18 cellular contexts compared by ENCODE assay signal in genomic region chr10:28910960-28911359, GRCh38.
DNase-seq lines count a peak whose midpoint lies in the region; FAIRE-seq and TF ChIP-seq lines count a peak whose summit lies in the region.
"Had no signal": no experiment of that assay in that cellular context is flagged by ENCODE, and none has a peak within 500 bp of the region (broad histone marks: within the 10 kb centered on the region; RNA-seq: fewer than 3 reads in every experiment).

No MANE protein-coding gene starts in this region.

- H2BK5ac ChIP-seq in mesenchymal stem cell (ENCODE audit: low read depth, low read length, poor library complexity, severe bottlenecking): no peak overlapping the region

- H3K9ac ChIP-seq in mesenchymal stem cell (ENCODE audit: low read length): peak overlapping the region; percentile 10

- no peak overlapping the region for H3K4me3 Mint-ChIP-seq in HFFc6
- no peak overlapping the region for H3K4me3 Mint-ChIP-seq in activated T-helper 1 cell treated with anti-CD3 and anti-CD28 coated beads, Interleukin-12 subunit alpha, Interleukin-12 subunit beta, Interleukin-2, Interleukin-4 antibody, amounts not matched to agents 30 ng/mL and 10 ng/mL and 1 ng/mL, durations not matched to agents 14 hours and 24 hours and 36 hours
- H3K4me3 Mint-ChIP-seq: activated CD8-positive, alpha-beta T cell treated with anti-CD3 and anti-CD28 coated beads, Interleukin-2, amount 10 ng/mL, durations not matched to agents 7 days and 5 days had no signal

- no peak for TF ChIP-seq CTCF in HFFc6 (IDR thresholded peaks at IDR 0.05)
- TF ChIP-seq CTCF in coronary artery (IDR thresholded peaks at IDR 0.05): no peak
- TF ChIP-seq CTCF in D721Med (IDR thresholded peaks at IDR 0.05; ENCODE audit: insufficient read depth, missing control alignments): no peak

- FAIRE-seq in D721Med (lab: Jason Lieb, UNC): no peak

- no peaks in the 10 kb centered on the region for H3K36me3 ChIP-seq in ACC112 (ENCODE audit: insufficient read depth, low read length)
- H3K36me3 ChIP-seq in mesenchymal stem cell (ENCODE audit: control insufficient read depth in 1 of 2, insufficient read depth in 2 of 2, low read depth in 1 of 2, low read length in 2 of 2): no peaks in the 10 kb centered on the region
- H3K36me3 ChIP-seq: HAP-1, upper lobe of right lung had no signal

- no peak overlapping the region for H3K27ac Mint-ChIP-seq in HFFc6
- H3K27ac Mint-ChIP-seq in activated T-helper 1 cell treated with anti-CD3 and anti-CD28 coated beads, Interleukin-12 subunit alpha, Interleukin-12 subunit beta, Interleukin-2, Interleukin-4 antibody, amounts not matched to agents 30 ng/mL and 10 ng/mL and 1 ng/mL, durations not matched to agents 14 hours and 24 hours and 36 hours: no peak overlapping the region
- H3K27ac Mint-ChIP-seq: activated CD8-positive, alpha-beta T cell treated with anti-CD3 and anti-CD28 coated beads, Interleukin-2, amount 10 ng/mL, durations not matched to agents 7 days and 5 days; activated T-helper 2 cell treated with anti-CD3 and anti-CD28 coated beads, Interferon-gamma antibody, Interleukin-2, Interleukin-4, amounts not matched to agents 10 μg/mL and 5 μg/mL and 100 μg/mL, durations not matched to agents 14 hours and 24 hours and 36 hours; naive B cell had no signal

- H3K27ac ChIP-seq in ACC112 (ENCODE audit: low read depth, low read length) (peak overlapping the region; percentile 47), coronary artery (peak overlapping the region; percentile 60 to 89), mesenchymal stem cell (ENCODE audit: low read length, poor library complexity, severe bottlenecking) (no peak overlapping the region)
- H3K27ac ChIP-seq: upper lobe of right lung had no signal

- no peak overlapping the region for H3K4me2 ChIP-seq in mesenchymal stem cell (ENCODE audit: low read length, poor library complexity, severe bottlenecking)

- no peak overlapping the region for H2BK15ac ChIP-seq in mesenchymal stem cell (ENCODE audit: low read depth, poor library complexity, severe bottlenecking)

- H2AFZ ChIP-seq in ACC112 (ENCODE audit: low read length, unreplicated experiment) (peak overlapping the region; percentile 95), mesenchymal stem cell (ENCODE audit: low read depth, low read length) (no peak overlapping the region)

- H3K23ac ChIP-seq in mesenchymal stem cell (ENCODE audit: low read length in 2 of 2): no peak overlapping the region

- 33% methylated on average over 3 of the region's 3 CpGs for WGBS in mesenchymal stem cell

- DNase-seq in HFFc6 (peak; percentile 4), coronary artery (ENCODE audit: low spot score) (no peak), mesenchymal stem cell (peak; percentile 45), D721Med (ENCODE audit: insufficient read length, low spot score) (no peak), posterior cingulate gyrus (no peak)
- DNase-seq in activated naive CD4-positive, alpha-beta T cell (lab: John Stamatoyannopoulos, UW): no peak
- no peak for DNase-seq in activated T-helper 1 cell treated with anti-CD3 and anti-CD28 coated beads, Interleukin-12 subunit alpha, Interleukin-12 subunit beta, Interleukin-2, Interleukin-4 antibody, amounts not matched to agents 30 ng/mL and 10 ng/mL and 1 ng/mL, durations not matched to agents 14 hours and 24 hours and 36 hours (ENCODE audit: low spot score)
- DNase-seq: ACHN; activated CD8-positive, alpha-beta T cell treated with anti-CD3 and anti-CD28 coated beads, Interleukin-2, amount 10 ng/mL, durations not matched to agents 7 days and 5 days; DMS 273 treated with DMSO at 0.1 percent for 48 hours; head of caudate nucleus; naive B cell; NCI-H1436 treated with DMSO at 0.1 percent for 48 hours; stimulated activated CD4-positive, alpha-beta T cell treated with anti-CD3 and anti-CD28 coated beads, Interleukin-4, amount 100 ng/mL, for 24 hours; upper lobe of right lung had no signal

- no peak overlapping the region for H2BK12ac ChIP-seq in mesenchymal stem cell (ENCODE audit: low read length in 2 of 2)

- H3K9me3 ChIP-seq in mesenchymal stem cell (ENCODE audit: control insufficient read depth, low read length): no peaks in the 10 kb centered on the region
- H3K9me3 ChIP-seq: HAP-1, upper lobe of right lung had no signal

- H3K4me1 Mint-ChIP-seq in HFFc6 (ENCODE audit: low read depth): peaks cover 11% of the 10 kb centered on the region
- H3K4me1 Mint-ChIP-seq in activated T-helper 1 cell treated with anti-CD3 and anti-CD28 coated beads, Interleukin-12 subunit alpha, Interleukin-12 subunit beta, Interleukin-2, Interleukin-4 antibody, amounts not matched to agents 30 ng/mL and 10 ng/mL and 1 ng/mL, durations not matched to agents 14 hours and 24 hours and 36 hours (ENCODE audit: low read depth): no peaks in the 10 kb centered on the region
- H3K4me1 Mint-ChIP-seq: naive B cell had no signal

- no peak overlapping the region for H3K18ac ChIP-seq in mesenchymal stem cell (ENCODE audit: low read depth in 1 of 2, low read length in 2 of 2)

- intact Hi-C loops in posterior cingulate gyrus (cut with DNase I): no loop called here
- intact Hi-C loops in activated T-helper 1 cell treated with anti-CD3 and anti-CD28 coated beads, Interleukin-12 subunit alpha, Interleukin-12 subunit beta, Interleukin-2, Interleukin-4 antibody, amounts not matched to agents 30 ng/mL and 10 ng/mL and 1 ng/mL, durations not matched to agents 14 hours and 24 hours and 36 hours (cut with micrococcal nuclease): no loop called here

- no peaks in the 10 kb centered on the region for H3K9me3 Mint-ChIP-seq in HFFc6
- no peaks in the 10 kb centered on the region for H3K9me3 Mint-ChIP-seq in activated T-helper 1 cell treated with anti-CD3 and anti-CD28 coated beads, Interleukin-12 subunit alpha, Interleukin-12 subunit beta, Interleukin-2, Interleukin-4 antibody, amounts not matched to agents 30 ng/mL and 10 ng/mL and 1 ng/mL, durations not matched to agents 14 hours and 24 hours and 36 hours
- H3K9me3 Mint-ChIP-seq: activated T-helper 2 cell treated with anti-CD3 and anti-CD28 coated beads, Interferon-gamma antibody, Interleukin-2, Interleukin-4, amounts not matched to agents 10 μg/mL and 5 μg/mL and 100 μg/mL, durations not matched to agents 14 hours and 24 hours and 36 hours had no signal

- no peaks in the 10 kb centered on the region for H3K79me1 ChIP-seq in mesenchymal stem cell (replicated peaks; ENCODE audit: low read length, poor library complexity, severe bottlenecking)

- H3K36me3 Mint-ChIP-seq in HFFc6 (ENCODE audit: low read depth): no peaks in the 10 kb centered on the region
- no peaks in the 10 kb centered on the region for H3K36me3 Mint-ChIP-seq in activated T-helper 1 cell treated with anti-CD3 and anti-CD28 coated beads, Interleukin-12 subunit alpha, Interleukin-12 subunit beta, Interleukin-2, Interleukin-4 antibody, amounts not matched to agents 30 ng/mL and 10 ng/mL and 1 ng/mL, durations not matched to agents 14 hours and 24 hours and 36 hours (ENCODE audit: low read depth)
- H3K36me3 Mint-ChIP-seq: naive B cell had no signal

- H3K4me1 ChIP-seq in ACC112 (ENCODE audit: control insufficient read depth, insufficient read depth, low read length, unreplicated experiment) (peaks cover 32% of the 10 kb centered on the region), mesenchymal stem cell (ENCODE audit: control insufficient read depth, insufficient read depth, low read depth, low read length) (peaks cover 11% of the 10 kb centered on the region)
- H3K4me1 ChIP-seq: HAP-1, upper lobe of right lung had no signal

- H3K79me2 ChIP-seq in ACC112 (ENCODE audit: control insufficient read depth, insufficient read depth, low read length, unreplicated experiment): no peaks in the 10 kb centered on the region

- H4K91ac ChIP-seq in mesenchymal stem cell (ENCODE audit: low read length): no peak overlapping the region

- H3K14ac ChIP-seq in mesenchymal stem cell (ENCODE audit: low read length in 2 of 2): no peak overlapping the region

- H2AK5ac ChIP-seq in mesenchymal stem cell (ENCODE audit: low read length, severe bottlenecking): no peak overlapping the region

- H3K4ac ChIP-seq in mesenchymal stem cell (ENCODE audit: low read depth in 1 of 2, low read length in 2 of 2): no peak overlapping the region

- peaks cover 9% of the 10 kb centered on the region for H3K27me3 Mint-ChIP-seq in HFFc6 (ENCODE audit: insufficient read depth)
- peaks cover 4% of the 10 kb centered on the region for H3K27me3 Mint-ChIP-seq in activated T-helper 1 cell treated with anti-CD3 and anti-CD28 coated beads, Interleukin-12 subunit alpha, Interleukin-12 subunit beta, Interleukin-2, Interleukin-4 antibody, amounts not matched to agents 30 ng/mL and 10 ng/mL and 1 ng/mL, durations not matched to agents 14 hours and 24 hours and 36 hours (ENCODE audit: insufficient read depth)

- H3K27me3 ChIP-seq in ACC112 (ENCODE audit: insufficient read depth, low read length): no peaks in the 10 kb centered on the region
- H3K27me3 ChIP-seq in mesenchymal stem cell (ENCODE audit: control insufficient read depth in 1 of 2, insufficient read depth in 1 of 2, low read length in 2 of 2): no peaks in the 10 kb centered on the region
- H3K27me3 ChIP-seq: upper lobe of right lung had no signal

- no peak overlapping the region for H2BK120ac ChIP-seq in mesenchymal stem cell (ENCODE audit: low read depth, low read length)

- H3K4me3 ChIP-seq in ACC112 (ENCODE audit: low read depth, low read length) (no peak overlapping the region), coronary artery (no peak overlapping the region), mesenchymal stem cell (ENCODE audit: insufficient read depth in 1 of 2, low read depth in 1 of 2, low read length in 2 of 2) (peak overlapping the region in 1 of 2 experiments; percentile 33)
- H3K4me3 ChIP-seq: HAP-1, upper lobe of right lung had no signal

- H4K8ac ChIP-seq in mesenchymal stem cell (ENCODE audit: low read length): no peak overlapping the region

Comparison
In these comparisons a context has a peak if more than half of its experiments do, and no peak if none do; other contexts are left out.
1. DNase-seq: peak in HFFc6 (single experiment) and mesenchymal stem cell (single experiment); none in coronary artery (single experiment), activated naive CD4-positive, alpha-beta T cell (0 of 4), D721Med (single experiment), posterior cingulate gyrus (0 of 10) and activated T-helper 1 cell treated with anti-CD3 and anti-CD28 coated beads, Interleukin-12 subunit alpha, Interleukin-12 subunit beta, Interleukin-2, Interleukin-4 antibody, amounts not matched to agents 30 ng/mL and 10 ng/mL and 1 ng/mL, durations not matched to agents 14 hours and 24 hours and 36 hours (single experiment).